28 cellular contexts compared by ENCODE assay signal in the genomic region with DNA sequence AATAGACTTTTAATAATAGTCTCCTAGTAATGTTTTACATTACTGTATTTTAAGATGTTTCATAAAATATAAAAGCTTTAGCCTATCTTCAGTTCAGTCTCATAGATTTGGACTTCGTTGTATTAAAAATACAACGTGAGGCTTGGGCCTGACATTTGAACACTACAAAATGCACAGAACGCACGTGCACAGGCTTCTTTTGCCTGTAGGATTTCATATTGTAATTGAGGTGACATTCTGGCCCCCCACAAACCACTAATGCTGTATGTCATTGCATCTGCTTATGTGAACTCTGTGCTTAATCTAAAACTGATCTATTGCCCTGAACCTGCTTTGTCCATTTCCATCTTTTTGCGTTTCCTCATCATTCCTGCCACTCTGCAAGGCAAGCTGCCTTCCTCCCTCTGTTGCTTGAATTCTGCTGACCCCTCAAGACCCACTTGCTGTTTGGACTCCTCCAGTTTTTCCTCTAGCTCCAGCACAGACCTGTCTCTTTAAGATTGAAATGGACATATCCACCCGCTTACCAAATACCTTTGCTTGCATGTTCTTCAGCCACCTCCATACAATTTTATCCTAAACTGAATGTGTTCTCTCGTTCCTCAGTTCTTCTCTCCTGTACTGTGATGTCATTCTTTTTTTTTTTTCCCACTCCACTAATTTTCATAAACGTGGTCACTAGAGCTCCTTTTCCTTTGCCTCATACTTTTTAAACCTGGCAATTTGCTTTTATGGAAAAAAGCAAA.
"Had no signal": no experiment of that assay in that cellular context is flagged by ENCODE, and none has a peak within 500 bp of the region (broad histone marks: within the 10 kb centered on the region; RNA-seq: fewer than 3 reads in every experiment).

No MANE protein-coding gene starts in this region.

- H3K4me3 ChIP-seq: esophagus squamous epithelium, ovary, psoas muscle, right atrium auricular region, thoracic aorta, upper lobe of left lung, vagina had no signal

- H3K4me3 Mint-ChIP-seq: activated CD4-positive, alpha-beta memory T cell treated with anti-CD3 and anti-CD28 coated beads, Interleukin-2, amount 10 ng/mL, durations not matched to agents 7 days and 5 days; activated CD4-positive, alpha-beta T cell treated with anti-CD3 and anti-CD28 coated beads, Interleukin-2, amount 10 ng/mL, durations not matched to agents 7 days and 5 days; activated naive CD4-positive, alpha-beta T cell treated with anti-CD3 and anti-CD28 coated beads, Interleukin-2, amount 10 ng/mL, durations not matched to agents 7 days and 5 days; activated naive CD8-positive, alpha-beta T cell treated with anti-CD3 and anti-CD28 coated beads, Interleukin-2, amount 10 ng/mL, durations not matched to agents 7 days and 5 days; activated T-cell treated with anti-CD3 and anti-CD28 coated beads, Interleukin-2, amount 50 U/mL, for 24 hours; dendritic cell treated with granulocyte-macrophage colony-stimulating factor and Interleukin-4, amounts not matched to agents 40 ng/mL and 50 ng/mL, for 4 days; endodermal cell; nephron progenitor cell; T-helper 17 cell; WTC11 had no signal

- H3K4me1 Mint-ChIP-seq: activated CD4-positive, alpha-beta memory T cell treated with anti-CD3 and anti-CD28 coated beads, Interleukin-2, amount 10 ng/mL, durations not matched to agents 7 days and 5 days; activated CD4-positive, alpha-beta T cell treated with anti-CD3 and anti-CD28 coated beads, Interleukin-2, amount 10 ng/mL, durations not matched to agents 7 days and 5 days; activated naive CD4-positive, alpha-beta T cell treated with anti-CD3 and anti-CD28 coated beads, Interleukin-2, amount 10 ng/mL, durations not matched to agents 7 days and 5 days; activated naive CD8-positive, alpha-beta T cell treated with anti-CD3 and anti-CD28 coated beads, Interleukin-2, amount 10 ng/mL, durations not matched to agents 7 days and 5 days; endodermal cell; nephron progenitor cell; T-helper 17 cell; WTC11 had no signal

- H3K9me3 Mint-ChIP-seq: activated CD4-positive, alpha-beta memory T cell treated with anti-CD3 and anti-CD28 coated beads, Interleukin-2, amount 10 ng/mL, durations not matched to agents 7 days and 5 days; activated CD4-positive, alpha-beta T cell treated with anti-CD3 and anti-CD28 coated beads, Interleukin-2, amount 10 ng/mL, durations not matched to agents 7 days and 5 days; activated naive CD4-positive, alpha-beta T cell treated with anti-CD3 and anti-CD28 coated beads, Interleukin-2, amount 10 ng/mL, durations not matched to agents 7 days and 5 days; activated T-cell treated with anti-CD3 and anti-CD28 coated beads, Interleukin-2, amount 50 U/mL, for 24 hours; dendritic cell treated with granulocyte-macrophage colony-stimulating factor and Interleukin-4, amounts not matched to agents 40 ng/mL and 50 ng/mL, for 4 days had no signal

- H3K27ac Mint-ChIP-seq: activated CD4-positive, alpha-beta memory T cell treated with anti-CD3 and anti-CD28 coated beads, Interleukin-2, amount 10 ng/mL, durations not matched to agents 7 days and 5 days; activated CD4-positive, alpha-beta T cell treated with anti-CD3 and anti-CD28 coated beads, Interleukin-2, amount 10 ng/mL, durations not matched to agents 7 days and 5 days; activated naive CD4-positive, alpha-beta T cell treated with anti-CD3 and anti-CD28 coated beads, Interleukin-2, amount 10 ng/mL, durations not matched to agents 7 days and 5 days; activated naive CD8-positive, alpha-beta T cell treated with anti-CD3 and anti-CD28 coated beads, Interleukin-2, amount 10 ng/mL, durations not matched to agents 7 days and 5 days; activated T-cell treated with anti-CD3 and anti-CD28 coated beads, Interleukin-2, amount 50 U/mL, for 24 hours; dendritic cell treated with granulocyte-macrophage colony-stimulating factor and Interleukin-4, amounts not matched to agents 40 ng/mL and 50 ng/mL, for 4 days; endodermal cell; nephron progenitor cell; T-helper 17 cell; WTC11 had no signal

- H3K36me3 ChIP-seq: brain microvascular endothelial cell, esophagus squamous epithelium, ovary, right atrium auricular region, thoracic aorta, upper lobe of left lung, vagina had no signal

- H3K9me3 ChIP-seq: esophagus squamous epithelium, ovary, psoas muscle, right atrium auricular region, thoracic aorta, upper lobe of left lung, vagina had no signal

- H3K27ac ChIP-seq: brain microvascular endothelial cell, ovary, psoas muscle, right atrium auricular region, thoracic aorta, upper lobe of left lung, vagina had no signal

- ATAC-seq: left lobe of liver, psoas muscle, T-helper 17 cell, WTC11 had no signal

- H3K36me3 Mint-ChIP-seq: activated naive CD4-positive, alpha-beta T cell treated with anti-CD3 and anti-CD28 coated beads, Interleukin-2, amount 10 ng/mL, durations not matched to agents 7 days and 5 days; activated naive CD8-positive, alpha-beta T cell treated with anti-CD3 and anti-CD28 coated beads, Interleukin-2, amount 10 ng/mL, durations not matched to agents 7 days and 5 days had no signal

- H3K4me1 ChIP-seq: psoas muscle, right atrium auricular region, upper lobe of left lung, vagina had no signal

- DNase-seq: activated CD4-positive, alpha-beta memory T cell treated with anti-CD3 and anti-CD28 coated beads, Interleukin-2, amount 10 ng/mL, durations not matched to agents 7 days and 5 days; activated CD4-positive, alpha-beta T cell treated with anti-CD3 and anti-CD28 coated beads for 1 hour; activated CD4-positive, alpha-beta T cell treated with anti-CD3 and anti-CD28 coated beads, Interleukin-2, amount 10 ng/mL, durations not matched to agents 7 days and 5 days; activated CD8-positive, alpha-beta memory T cell treated with anti-CD3 and anti-CD28 coated beads, Interleukin-2, amount 50 U/mL, for 48 hours; activated gamma-delta T cell; activated naive CD4-positive, alpha-beta T cell treated with anti-CD3 and anti-CD28 coated beads, Interleukin-2, amount 10 ng/mL, durations not matched to agents 7 days and 5 days; activated naive CD8-positive, alpha-beta T cell treated with anti-CD3 and anti-CD28 coated beads, Interleukin-2, amount 10 ng/mL, durations not matched to agents 7 days and 5 days; activated T-cell treated with anti-CD3 and anti-CD28 coated beads, Interleukin-2, amount 50 U/mL, for 24 hours; amniotic stem cell; brain microvascular endothelial cell; central memory CD4-positive, alpha-beta T cell; endodermal cell; esophagus squamous epithelium; foreskin melanocyte; kidney glomerular epithelial cell; nephron progenitor cell; ovary; psoas muscle; stimulated activated CD4-positive, alpha-beta T cell treated with anti-CD3 and anti-CD28 coated beads, Interleukin-2, amount 100 ng/mL, for 48 hours; stimulated activated naive CD4-positive, alpha-beta T cell treated with Interleukin-2 at 50 U/mL for 16 hours; T-helper 17 cell; upper lobe of left lung had no signal

- H3K27me3 Mint-ChIP-seq: activated T-cell treated with anti-CD3 and anti-CD28 coated beads, Interleukin-2, amount 50 U/mL, for 24 hours; dendritic cell treated with granulocyte-macrophage colony-stimulating factor and Interleukin-4, amounts not matched to agents 40 ng/mL and 50 ng/mL, for 4 days had no signal

- H3K27me3 ChIP-seq: brain microvascular endothelial cell, esophagus squamous epithelium, ovary, right atrium auricular region, upper lobe of left lung, vagina had no signal
